In the genomic region with DNA sequence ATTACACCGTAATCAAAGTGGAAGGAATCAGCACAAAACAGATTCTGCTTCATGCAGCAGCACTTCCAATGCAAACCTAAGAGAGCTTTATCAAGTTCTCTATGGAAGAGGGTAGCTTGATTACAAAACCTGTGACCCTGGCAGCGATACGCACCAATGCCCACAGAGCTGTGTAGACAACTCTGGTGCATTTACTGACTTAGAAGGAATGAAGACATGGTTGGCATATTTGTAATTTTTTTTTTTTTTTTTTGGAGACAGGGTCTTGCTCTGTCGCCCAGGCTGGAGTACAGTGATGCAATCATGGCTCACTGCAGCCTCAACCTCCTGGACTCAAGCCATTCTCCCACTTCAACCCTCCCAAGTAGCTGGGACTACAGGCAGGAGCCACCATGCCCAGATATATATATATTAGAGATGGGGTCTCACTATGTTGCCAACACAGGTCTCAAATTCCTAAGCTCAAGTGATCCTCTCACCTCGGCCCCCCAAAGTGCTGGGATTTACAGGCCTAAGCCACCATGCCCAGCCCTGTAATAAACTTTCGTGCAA, we compare ENCODE assay signal across 20 cellular contexts. TPM values are rescaled to one million over a fixed set of nuclear protein-coding genes. Genes with fewer than 3 reads are reported as not detected.
DNase-seq lines count a peak whose midpoint lies in the region; ATAC-seq and TF ChIP-seq lines count a peak whose summit lies in the region.
"Had no signal": no experiment of that assay in that cellular context is flagged by ENCODE, and none has a peak within 500 bp of the region (broad histone marks: within the 10 kb centered on the region; RNA-seq: fewer than 3 reads in every experiment).

No MANE protein-coding gene starts in this region.

- intact Hi-C loops in CD4-positive, alpha-beta T cell (cut with DNase I, micrococcal nuclease) = no loop called here
- intact Hi-C loops in breast epithelium (cut with DNase I; ENCODE audit: low total_unique reads) = no loop called here

- ATAC-seq in CD4-positive, alpha-beta T cell (ENCODE audit: poor library complexity) = no peak
- ATAC-seq in natural killer cell treated with Interleukin-12 subunit alpha and Interleukin-12 subunit beta and Interleukin-15 and Interleukin-18, amount 100 ng/mL, for 72 hours = no peak
- ATAC-seq in HG02798 (IDR thresholded peaks at IDR 0.05; ENCODE audit: poor library complexity, unreplicated experiment) = no peak
- ATAC-seq: esophagus mucosa, GM12878, mucosa of descending colon had no signal

- H3K9ac ChIP-seq in endodermal cell (ENCODE audit: extremely low read depth, low read length, poor library complexity, severe bottlenecking) = no peak overlapping the region

- no peak overlapping the region for H3K4me3 ChIP-seq in endodermal cell (ENCODE audit: low read length)
- H3K4me3 ChIP-seq in breast epithelium = no peak overlapping the region
- H3K4me3 ChIP-seq: GM12878, left ventricle myocardium inferior, mucosa of descending colon had no signal

- 95 to 98% methylated on average over 5 to 6 of the region's 6 CpGs for WGBS in endodermal cell (ENCODE audit: insufficient coverage in 1 of 2, insufficient read length in 1 of 2), 2 experiments

- POLR2A ChIA-PET in CD4-positive, alpha-beta T cell (lab: Charles Lee) = interaction anchor here (0.9 to 2.8 kb wide), 4 partner anchors 12 to 47 kb away, joined by 3 to 10 read pairs (median 4); no protein-coding TSS in a partner anchor

- H3K9me3 ChIP-seq in CD4-positive, alpha-beta T cell (ENCODE audit: control insufficient read depth, low read length) = no peaks in the 10 kb centered on the region
- H3K9me3 ChIP-seq in endodermal cell (ENCODE audit: control insufficient read depth, low read length) (no peaks in the 10 kb centered on the region), breast epithelium (no peaks in the 10 kb centered on the region)
- H3K9me3 ChIP-seq: left ventricle myocardium inferior, mucosa of descending colon had no signal

- no peak for DNase-seq in CD4-positive, alpha-beta T cell
- DNase-seq in HK-2 (ENCODE audit: unreplicated experiment) (peak; percentile 30), endodermal cell (no peak), breast epithelium (ENCODE audit: low spot score in 2 of 2) (no peak), NCI-H524 treated with DMSO at 0.1 percent for 48 hours (lab: John Stamatoyannopoulos, UW) (no peak)
- DNase-seq in natural killer cell treated with Interleukin-12 subunit alpha and Interleukin-12 subunit beta and Interleukin-15 and Interleukin-18, amount 100 ng/mL, for 72 hours (ENCODE audit: low spot score) = no peak
- DNase-seq: AML-193, amniotic stem cell, caudate nucleus, DMS 273 treated with DMSO at 0.1 percent for 48 hours, GDM1, left ventricle myocardium inferior, mucosa of descending colon, NCI-H69, occipital lobe, Right ventricle myocardium superior had no signal

- TF ChIP-seq CTCF in CD4-positive, alpha-beta T cell (IDR thresholded peaks at IDR 0.05) = no peak
- TF ChIP-seq CTCF in endodermal cell (conservative IDR thresholded peaks at IDR 0.05) (no peak), breast epithelium (IDR thresholded peaks at IDR 0.05) (no peak)

- H3K27ac Mint-ChIP-seq in CD4-positive, alpha-beta T cell = peak overlapping the region; percentile 57
- peak overlapping the region; percentile 65 for H3K27ac Mint-ChIP-seq in endodermal cell
- peak overlapping the region; percentile 60 to 83 for H3K27ac Mint-ChIP-seq in natural killer cell treated with Interleukin-12 subunit alpha and Interleukin-12 subunit beta and Interleukin-15 and Interleukin-18, amount 100 ng/mL, for 72 hours
- H3K27ac Mint-ChIP-seq: activated T-helper 2 cell treated with anti-CD3 and anti-CD28 coated beads, Interferon-gamma antibody, Interleukin-2, Interleukin-4, amounts not matched to agents 10 μg/mL and 5 μg/mL and 100 μg/mL, durations not matched to agents 14 hours and 24 hours and 36 hours had no signal

- no peak for TF ChIP-seq POLR2A in breast epithelium (IDR thresholded peaks at IDR 0.05)

- peaks cover 91% of the 10 kb centered on the region for H3K36me3 Mint-ChIP-seq in CD4-positive, alpha-beta T cell (ENCODE audit: low read depth)
- peaks cover 35% of the 10 kb centered on the region for H3K36me3 Mint-ChIP-seq in endodermal cell (ENCODE audit: low read depth)
- H3K36me3 Mint-ChIP-seq in natural killer cell treated with Interleukin-12 subunit alpha and Interleukin-12 subunit beta and Interleukin-15 and Interleukin-18, amount 100 ng/mL, for 72 hours = peaks cover 19% of the 10 kb centered on the region

- H3K27ac ChIP-seq in CD4-positive, alpha-beta T cell (ENCODE audit: low read depth, low read length) = no peak overlapping the region
- H3K27ac ChIP-seq in endodermal cell (ENCODE audit: low read depth, low read length) = no peak overlapping the region
- no peak overlapping the region for H3K27ac ChIP-seq in breast epithelium
- H3K27ac ChIP-seq: left ventricle myocardium inferior had no signal

- CTCF ChIA-PET in CD4-positive, alpha-beta T cell (lab: Charles Lee) = interaction anchor here (0.8 to 3.9 kb wide), 4 partner anchors 22 to 56 kb away, joined by 3 to 12 read pairs (median 8); no protein-coding TSS in a partner anchor

- no peaks in the 10 kb centered on the region for H3K4me1 ChIP-seq in endodermal cell (ENCODE audit: control insufficient read depth, insufficient read depth, low read length)
- H3K4me1 ChIP-seq in breast epithelium = no peaks in the 10 kb centered on the region

- peaks cover 94% of the 10 kb centered on the region for H3K4me1 Mint-ChIP-seq in CD4-positive, alpha-beta T cell (ENCODE audit: low read depth)
- H3K4me1 Mint-ChIP-seq in endodermal cell = peaks cover 5% of the 10 kb centered on the region
- peaks cover 49 to 74% of the 10 kb centered on the region in 2 donors for H3K4me1 Mint-ChIP-seq in natural killer cell treated with Interleukin-12 subunit alpha and Interleukin-12 subunit beta and Interleukin-15 and Interleukin-18, amount 100 ng/mL, for 72 hours (ENCODE audit: low read depth in 2 of 2)

- no peaks in the 10 kb centered on the region for H3K27me3 ChIP-seq in CD4-positive, alpha-beta T cell (ENCODE audit: control insufficient read depth, insufficient read depth, low read length)
- no peaks in the 10 kb centered on the region for H3K27me3 ChIP-seq in endodermal cell (ENCODE audit: control insufficient read depth, insufficient read depth, low read length, poor library complexity, severe bottlenecking)
- no peaks in the 10 kb centered on the region for H3K27me3 ChIP-seq in breast epithelium

- peaks cover 34% of the 10 kb centered on the region for H3K36me3 ChIP-seq in endodermal cell (ENCODE audit: control insufficient read depth, insufficient read depth, low read length)
- no peaks in the 10 kb centered on the region for H3K36me3 ChIP-seq in breast epithelium

- no peaks in the 10 kb centered on the region for H3K27me3 Mint-ChIP-seq in CD4-positive, alpha-beta T cell
- H3K27me3 Mint-ChIP-seq in endodermal cell (ENCODE audit: insufficient read depth) = no peaks in the 10 kb centered on the region
- H3K27me3 Mint-ChIP-seq in natural killer cell treated with Interleukin-12 subunit alpha and Interleukin-12 subunit beta and Interleukin-15 and Interleukin-18, amount 100 ng/mL, for 72 hours = no peaks in the 10 kb centered on the region

- no peak overlapping the region for H3K4me3 Mint-ChIP-seq in CD4-positive, alpha-beta T cell
- no peak overlapping the region for H3K4me3 Mint-ChIP-seq in endodermal cell
- no peak overlapping the region for H3K4me3 Mint-ChIP-seq in natural killer cell treated with Interleukin-12 subunit alpha and Interleukin-12 subunit beta and Interleukin-15 and Interleukin-18, amount 100 ng/mL, for 72 hours

- H3K9me3 Mint-ChIP-seq in CD4-positive, alpha-beta T cell = no peaks in the 10 kb centered on the region
- H3K9me3 Mint-ChIP-seq in endodermal cell = no peaks in the 10 kb centered on the region
- H3K9me3 Mint-ChIP-seq in natural killer cell treated with Interleukin-12 subunit alpha and Interleukin-12 subunit beta and Interleukin-15 and Interleukin-18, amount 100 ng/mL, for 72 hours = no peaks in the 10 kb centered on the region
- H3K9me3 Mint-ChIP-seq: activated T-helper 2 cell treated with anti-CD3 and anti-CD28 coated beads, Interferon-gamma antibody, Interleukin-2, Interleukin-4, amounts not matched to agents 10 μg/mL and 5 μg/mL and 100 μg/mL, durations not matched to agents 14 hours and 24 hours and 36 hours had no signal

RNA-seq across cellular contexts. Expression of gene XPO6, which starts 49.4 kb away (rescaled TPM):
- total RNA-seq in CD4-positive, alpha-beta T cell = 100 to 1,000 TPM; 378 to 390 TPM
- total RNA-seq in endodermal cell = 10 to 100 TPM; 84.7 to 92.4 TPM
- 79.6 TPM for polyA plus RNA-seq in endodermal cell (2013, experiment 1 of 2)
- 78.4 TPM for polyA plus RNA-seq in endodermal cell (2013, experiment 2 of 2)
- 100 to 1,000 TPM; 212 to 386 TPM for total RNA-seq in natural killer cell treated with Interleukin-12 subunit alpha and Interleukin-12 subunit beta and Interleukin-15 and Interleukin-18, amount 100 ng/mL, for 72 hours
- 10 to 100 TPM; 66.4 to 84.6 (median 67.4) TPM for total RNA-seq in breast epithelium
